Comparison of ENCODE assay signal across 9 cellular contexts in the genomic region with DNA sequence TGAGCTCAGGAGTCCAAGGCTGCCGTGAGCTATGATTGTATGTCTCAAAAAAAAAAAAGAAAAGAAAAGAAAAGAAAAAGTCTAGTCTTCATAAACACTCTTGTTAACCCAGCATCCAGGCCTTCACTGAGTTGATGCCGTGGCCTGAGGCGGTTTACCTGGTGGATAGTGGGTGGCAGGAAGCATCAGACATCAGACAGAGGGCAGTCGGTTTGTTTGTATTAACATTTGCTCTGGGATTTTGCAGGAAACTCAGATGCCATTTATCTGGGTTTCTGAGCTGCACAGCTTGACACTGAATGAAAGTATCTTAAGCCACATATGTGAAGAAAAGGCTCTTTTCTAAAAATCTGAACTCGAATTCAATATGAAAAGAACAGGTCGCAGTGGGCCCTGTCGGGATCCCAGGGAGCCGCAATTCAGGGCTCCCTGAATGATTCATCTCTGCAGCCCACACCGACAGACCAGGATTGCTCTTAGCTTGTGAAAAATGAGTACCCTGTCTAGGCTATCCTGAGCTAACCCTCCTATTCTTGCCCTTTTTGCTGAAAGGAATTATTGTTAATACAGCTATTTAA. TPM values are rescaled to one million over a fixed set of nuclear protein-coding genes. Genes with fewer than 3 reads are reported as not detected.
DNase-seq lines count a peak whose midpoint lies in the region; ATAC-seq and TF ChIP-seq lines count a peak whose summit lies in the region.
"Had no signal": no experiment of that assay in that cellular context is flagged by ENCODE, and none has a peak within 500 bp of the region (broad histone marks: within the 10 kb centered on the region; RNA-seq: fewer than 3 reads in every experiment).

No MANE protein-coding gene starts in this region.

- TF ChIP-seq EP300 in sigmoid colon (IDR thresholded peaks at IDR 0.05) (no peak), ovary (IDR thresholded peaks at IDR 0.05) (no peak)

- no peaks in the 10 kb centered on the region for H3K36me3 ChIP-seq in kidney epithelial cell (ENCODE audit: control insufficient read depth, insufficient read depth, low read length)
- no peaks in the 10 kb centered on the region for H3K36me3 ChIP-seq in upper lobe of right lung
- H3K36me3 ChIP-seq in sigmoid colon, result no peaks in the 10 kb centered on the region
- H3K36me3 ChIP-seq in ovary, result no peaks in the 10 kb centered on the region

- no peak for TF ChIP-seq CTCF in kidney epithelial cell (IDR thresholded peaks at IDR 0.05; ENCODE audit: insufficient read depth, low read length, poor library complexity, severe bottlenecking)
- TF ChIP-seq CTCF in upper lobe of right lung (IDR thresholded peaks at IDR 0.05), result no peak
- TF ChIP-seq CTCF in sigmoid colon (IDR thresholded peaks at IDR 0.05), result no peak
- no peak for TF ChIP-seq CTCF in ovary (IDR thresholded peaks at IDR 0.05)

- peak overlapping the region; percentile 17 for H3K27ac ChIP-seq in upper lobe of right lung
- H3K27ac ChIP-seq in sigmoid colon, result peak overlapping the region in 1 of 4 donors; percentile 15
- no peak overlapping the region for H3K27ac ChIP-seq in ovary

- H3K4me3 Mint-ChIP-seq in stimulated activated naive CD8-positive, alpha-beta T cell treated with anti-CD3 and anti-CD28 coated beads, Interleukin-15, Interleukin-2, amounts not matched to agents 100 ng/mL and 50 ng/mL, for 24 hours, result peak overlapping the region; percentile 70
- peak overlapping the region; percentile 66 for H3K4me3 Mint-ChIP-seq in activated naive CD8-positive, alpha-beta T cell treated with anti-CD3 and anti-CD28 coated beads, Interleukin-2, amount 10 ng/mL, durations not matched to agents 7 days and 5 days

- peak overlapping the region; percentile 64 for H3K4me3 ChIP-seq in kidney epithelial cell (ENCODE audit: low read depth, low read length)
- H3K4me3 ChIP-seq in upper lobe of right lung, result peak overlapping the region; percentile 55
- peak overlapping the region in 1 of 4 donors; percentile 79 for H3K4me3 ChIP-seq in sigmoid colon
- H3K4me3 ChIP-seq in ovary, result no peak overlapping the region

- peaks cover 5% of the 10 kb centered on the region for H3K36me3 Mint-ChIP-seq in stimulated activated naive CD8-positive, alpha-beta T cell treated with anti-CD3 and anti-CD28 coated beads, Interleukin-15, Interleukin-2, amounts not matched to agents 100 ng/mL and 50 ng/mL, for 24 hours (ENCODE audit: low read depth)
- H3K36me3 Mint-ChIP-seq in activated naive CD8-positive, alpha-beta T cell treated with anti-CD3 and anti-CD28 coated beads, Interleukin-2, amount 10 ng/mL, durations not matched to agents 7 days and 5 days, result peaks cover 2% of the 10 kb centered on the region

- no peak for ATAC-seq in stimulated activated naive CD8-positive, alpha-beta T cell treated with anti-CD3 and anti-CD28 coated beads, Interleukin-15, Interleukin-2, amounts not matched to agents 100 U/mL and 50 U/mL, for 24 hours
- ATAC-seq in activated naive CD8-positive, alpha-beta T cell treated with anti-CD3 and anti-CD28 coated beads, Interleukin-2, amount 10 ng/mL, durations not matched to agents 7 days and 5 days (ENCODE audit: low read depth), result no peak
- no peak for ATAC-seq in upper lobe of right lung

- H3K4me1 ChIP-seq in upper lobe of right lung, result peaks cover 30% of the 10 kb centered on the region
- H3K4me1 ChIP-seq in sigmoid colon, result peaks cover 0 to 32% (median 28%) of the 10 kb centered on the region in 4 donors
- peaks cover 7% of the 10 kb centered on the region for H3K4me1 ChIP-seq in ovary (ENCODE audit: insufficient read depth)

- H3K27ac Mint-ChIP-seq in stimulated activated naive CD8-positive, alpha-beta T cell treated with anti-CD3 and anti-CD28 coated beads, Interleukin-15, Interleukin-2, amounts not matched to agents 100 ng/mL and 50 ng/mL, for 24 hours, result no peak overlapping the region
- no peak overlapping the region for H3K27ac Mint-ChIP-seq in activated naive CD8-positive, alpha-beta T cell treated with anti-CD3 and anti-CD28 coated beads, Interleukin-2, amount 10 ng/mL, durations not matched to agents 7 days and 5 days

- POLR2A ChIA-PET in activated naive CD8-positive, alpha-beta T cell treated with anti-CD3 and anti-CD28 coated beads, Interleukin-2, amount 10 ng/mL, durations not matched to agents 7 days and 5 days (lab: Charles Lee), result interaction anchor here (1.4 to 1.5 kb wide), 2 partner anchors 97 to 147 kb away, joined by 3 read pairs; partner anchors contain the start of genes TCF25 and TUBB3

- peaks cover 25% of the 10 kb centered on the region for H3K4me1 Mint-ChIP-seq in stimulated activated naive CD8-positive, alpha-beta T cell treated with anti-CD3 and anti-CD28 coated beads, Interleukin-15, Interleukin-2, amounts not matched to agents 100 ng/mL and 50 ng/mL, for 24 hours (ENCODE audit: low read depth)
- H3K4me1 Mint-ChIP-seq in activated naive CD8-positive, alpha-beta T cell treated with anti-CD3 and anti-CD28 coated beads, Interleukin-2, amount 10 ng/mL, durations not matched to agents 7 days and 5 days, result peaks cover 12% of the 10 kb centered on the region

- 77 to 87% methylated on average over 9 of the region's 9 CpGs for WGBS in sigmoid colon, 2 donors
- 83 to 85% (median 84%) methylated on average over 9 of the region's 9 CpGs for WGBS in ovary, 3 donors

- H3K9me3 Mint-ChIP-seq in stimulated activated naive CD8-positive, alpha-beta T cell treated with anti-CD3 and anti-CD28 coated beads, Interleukin-15, Interleukin-2, amounts not matched to agents 100 ng/mL and 50 ng/mL, for 24 hours, result peaks cover 3% of the 10 kb centered on the region
- H3K9me3 Mint-ChIP-seq in activated naive CD8-positive, alpha-beta T cell treated with anti-CD3 and anti-CD28 coated beads, Interleukin-2, amount 10 ng/mL, durations not matched to agents 7 days and 5 days, result peaks cover 2% of the 10 kb centered on the region

- H3K27me3 ChIP-seq in kidney epithelial cell (ENCODE audit: control insufficient read depth, insufficient read depth, low read length) (no peaks in the 10 kb centered on the region), upper lobe of right lung (peaks cover 7% of the 10 kb centered on the region), sigmoid colon (peaks cover 0 to 6% (median 4%) of the 10 kb centered on the region in 3 donors), ovary (no peaks in the 10 kb centered on the region)

- DNase-seq in stimulated activated naive CD8-positive, alpha-beta T cell treated with anti-CD3 and anti-CD28 coated beads, Interleukin-15, Interleukin-2, amounts not matched to agents 100 U/mL and 50 U/mL, for 24 hours, result no peak
- no peak for DNase-seq in activated naive CD8-positive, alpha-beta T cell treated with anti-CD3 and anti-CD28 coated beads, Interleukin-2, amount 10 ng/mL, durations not matched to agents 7 days and 5 days
- DNase-seq in kidney epithelial cell (ENCODE audit: low read depth), result no peak
- DNase-seq in upper lobe of right lung, result no peak
- DNase-seq in sigmoid colon, result no peak
- DNase-seq in activated CD4-positive, CD25-positive, alpha-beta regulatory T cell treated with anti-CD3 and anti-CD28 coated beads, Interleukin-2, amount 50 U/mL, for 72 hours, result no peak
- no peak for DNase-seq in ovary
- DNase-seq: activated gamma-delta T cell had no signal

- no peaks in the 10 kb centered on the region for H3K9me3 ChIP-seq in upper lobe of right lung
- no peaks in the 10 kb centered on the region for H3K9me3 ChIP-seq in sigmoid colon
- H3K9me3 ChIP-seq in ovary, result no peaks in the 10 kb centered on the region

- TF ChIP-seq POLR2A in sigmoid colon (IDR thresholded peaks at IDR 0.05) (no peak), ovary (IDR thresholded peaks at IDR 0.05) (no peak)

- H3K27me3 Mint-ChIP-seq in stimulated activated naive CD8-positive, alpha-beta T cell treated with anti-CD3 and anti-CD28 coated beads, Interleukin-15, Interleukin-2, amounts not matched to agents 100 ng/mL and 50 ng/mL, for 24 hours, result peaks cover 3% of the 10 kb centered on the region
- peaks cover 36% of the 10 kb centered on the region for H3K27me3 Mint-ChIP-seq in activated naive CD8-positive, alpha-beta T cell treated with anti-CD3 and anti-CD28 coated beads, Interleukin-2, amount 10 ng/mL, durations not matched to agents 7 days and 5 days

- intact Hi-C loops in upper lobe of right lung (cut with DNase I), result no loop called here
- intact Hi-C loops in sigmoid colon (cut with DNase I), result no loop called here
- intact Hi-C loops in ovary (cut with DNase I), result no loop called here

RNA-seq across cellular contexts. Expression of gene DBNDD1, which starts 1.1 kb away (rescaled TPM):
- 1 to 10 TPM in 1 of 2 experiments, under 1 TPM in 1; 0.62 to 1.2 TPM for total RNA-seq in activated naive CD8-positive, alpha-beta T cell treated with anti-CD3 and anti-CD28 coated beads, Interleukin-2, amount 10 ng/mL, durations not matched to agents 7 days and 5 days
- total RNA-seq in kidney epithelial cell, result 27.2 and 35.2 TPM in 2 replicates
- total RNA-seq in upper lobe of right lung, result 7.0 TPM
- total RNA-seq in sigmoid colon, result 1 to 10 TPM in 3 of 4 donors, not detected in 1; 1.4 to 3.0 (median 2.0) TPM
- polyA plus RNA-seq in sigmoid colon, result 1 to 10 TPM; 3.6 to 5.0 (median 3.9) TPM
- total RNA-seq in ovary, result 1 to 10 TPM; 1.3 to 6.2 (median 2.5) TPM
- polyA plus RNA-seq in ovary, result 1 to 10 TPM in 1 of 2 donors, under 1 TPM in 1; 0.97 to 1.5 TPM

RNA-seq across cellular contexts. Expression of gene PRDM7, which starts 56.8 kb away (rescaled TPM):
- total RNA-seq in activated naive CD8-positive, alpha-beta T cell treated with anti-CD3 and anti-CD28 coated beads, Interleukin-2, amount 10 ng/mL, durations not matched to agents 7 days and 5 days, result not detected
- total RNA-seq in kidney epithelial cell (not detected in 2 replicates), upper lobe of right lung (not detected), sigmoid colon (not detected), ovary (not detected)
- polyA plus RNA-seq in sigmoid colon (not detected), ovary (not detected)
